ENCODE assay signal across 10 cellular contexts in the genomic region with DNA sequence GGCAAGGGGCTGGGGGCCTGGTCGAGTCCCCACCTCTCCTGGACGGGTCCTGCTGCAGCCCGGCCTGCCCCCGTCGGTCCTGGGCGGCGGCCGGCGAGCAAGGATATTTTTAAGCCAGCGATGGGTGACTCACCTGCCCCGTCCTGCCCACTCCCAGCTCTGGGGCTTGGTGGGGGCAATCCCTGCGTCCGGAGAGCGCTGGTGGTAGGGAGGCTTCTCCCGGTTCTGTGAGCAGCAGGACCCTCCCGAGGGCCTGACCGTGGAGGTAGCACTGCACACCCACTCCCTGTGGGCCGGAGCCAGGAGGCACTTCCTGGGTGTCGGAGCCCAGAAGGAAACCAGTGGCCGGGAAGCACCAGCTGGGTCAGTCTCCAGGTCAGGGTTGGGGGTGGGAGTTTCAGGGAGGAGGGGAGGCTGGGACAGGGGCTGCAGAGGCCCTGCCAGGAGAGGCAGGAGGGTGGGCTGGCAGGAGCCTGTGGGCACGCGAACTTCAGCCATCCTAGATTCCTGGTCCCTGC. TPM values are rescaled to one million over a fixed set of nuclear protein-coding genes. Genes with fewer than 3 reads are reported as not detected.
DNase-seq lines count a peak whose midpoint lies in the region; ATAC-seq and TF ChIP-seq lines count a peak whose summit lies in the region.
"Had no signal": no experiment of that assay in that cellular context is flagged by ENCODE, and none has a peak within 500 bp of the region (broad histone marks: within the 10 kb centered on the region; RNA-seq: fewer than 3 reads in every experiment).

No MANE protein-coding gene starts in this region.

- DNase-seq in Peyer's patch: peak in 1 of 3 donors; percentile 73
- DNase-seq in foreskin fibroblast: peak; percentile 50 to 82
- DNase-seq in progenitor cell of endocrine pancreas (ENCODE audit: low spot score, unreplicated experiment): no peak
- DNase-seq in stimulated activated CD4-positive, alpha-beta T cell treated with anti-CD3 and anti-CD28 coated beads, Interleukin-12 subunit alpha, Interleukin-12 subunit beta, amount 100 ng/mL, for 4 hours: no peak
- DNase-seq: naive B cell had no signal

- peak overlapping the region; percentile 2 to 87 (median 44); a peak in 18 of 22 replicates for H3K4me2 ChIP-seq in BLaER1 treated with 17β-estradiol and CSF1 and Interleukin-3, amounts not matched to agents 10 nM and 100 nM

- H3K4me3 ChIP-seq in BLaER1 treated with 17β-estradiol and CSF1 and Interleukin-3, amounts not matched to agents 10 nM and 100 nM: peak overlapping the region in 6 of 10 experiments; percentile 12 to 59 (median 34); a peak in 8 of 20 replicates
- H3K4me3 ChIP-seq in Peyer's patch (peak overlapping the region; percentile 44 to 81 (median 63)), foreskin fibroblast (ENCODE audit: low read depth in 1 of 2, low read length in 2 of 2) (peak overlapping the region; percentile 68 to 83)

- peak overlapping the region; percentile 72 for H3K4me3 Mint-ChIP-seq in progenitor cell of endocrine pancreas (ENCODE audit: low read depth)

- TF ChIP-seq CTCF in Peyer's patch (IDR thresholded peaks at IDR 0.05) (no peak), foreskin fibroblast (IDR thresholded peaks at IDR 0.05; ENCODE audit: low read depth, low read length) (no peak), progenitor cell of endocrine pancreas (IDR thresholded peaks at IDR 0.05; ENCODE audit: unreplicated experiment) (no peak)

- peaks cover 9 to 33% (median 28%) of the 10 kb centered on the region in 11 experiments for H3K36me3 ChIP-seq in BLaER1 treated with 17β-estradiol and CSF1 and Interleukin-3, amounts not matched to agents 10 nM and 100 nM
- H3K36me3 ChIP-seq in Peyer's patch: peaks cover 0 to 16% (median 0%) of the 10 kb centered on the region in 3 donors

- no peak overlapping the region for H3K27ac Mint-ChIP-seq in progenitor cell of endocrine pancreas
- H3K27ac Mint-ChIP-seq: IgD-negative memory B cell, naive B cell had no signal

- H3K4me1 Mint-ChIP-seq in progenitor cell of endocrine pancreas (ENCODE audit: low read depth): peaks cover 25% of the 10 kb centered on the region

- H4K20me1 ChIP-seq in BLaER1 treated with 17β-estradiol and CSF1 and Interleukin-3, amounts not matched to agents 10 nM and 100 nM: peaks cover 0 to 58% (median 36%) of the 10 kb centered on the region in 11 experiments; a peak in 17 of 22 replicates

- ATAC-seq in GM18517 (IDR thresholded peaks at IDR 0.05; ENCODE audit: unreplicated experiment) (no peak), HG02759 (IDR thresholded peaks at IDR 0.05; ENCODE audit: unreplicated experiment) (no peak), HG03439 (IDR thresholded peaks at IDR 0.05; ENCODE audit: unreplicated experiment) (no peak)

- no peak overlapping the region for H3K27ac ChIP-seq in BLaER1 treated with 17β-estradiol and CSF1 and Interleukin-3, amounts not matched to agents 10 nM and 100 nM
- peak overlapping the region; percentile 55 to 98 (median 94) for H3K27ac ChIP-seq in Peyer's patch

- H3K36me3 Mint-ChIP-seq in progenitor cell of endocrine pancreas (ENCODE audit: insufficient read depth): peaks cover 3% of the 10 kb centered on the region
- H3K36me3 Mint-ChIP-seq: IgD-negative memory B cell, naive B cell had no signal

- no peaks in the 10 kb centered on the region for H3K9me3 Mint-ChIP-seq in progenitor cell of endocrine pancreas (ENCODE audit: low read depth)
- H3K9me3 Mint-ChIP-seq: IgD-negative memory B cell, naive B cell had no signal

- H3K27me3 ChIP-seq in BLaER1 treated with 17β-estradiol and CSF1 and Interleukin-3, amounts not matched to agents 10 nM and 100 nM: peaks cover 57 to 74% (median 68%) of the 10 kb centered on the region in 11 experiments
- H3K27me3 ChIP-seq in Peyer's patch: no peaks in the 10 kb centered on the region

- peak overlapping the region in 3 of 11 experiments; percentile 2 to 60 (median 50); a peak in 3 of 22 replicates for H3K9ac ChIP-seq in BLaER1 treated with 17β-estradiol and CSF1 and Interleukin-3, amounts not matched to agents 10 nM and 100 nM

- peaks cover 38 to 76% (median 60%) of the 10 kb centered on the region in 10 experiments for H3K4me1 ChIP-seq in BLaER1 treated with 17β-estradiol and CSF1 and Interleukin-3, amounts not matched to agents 10 nM and 100 nM
- H3K4me1 ChIP-seq in Peyer's patch: peaks cover 0 to 85% (median 21%) of the 10 kb centered on the region in 4 donors

- H3K27me3 Mint-ChIP-seq in progenitor cell of endocrine pancreas: no peaks in the 10 kb centered on the region

- peaks cover 0 to 8% (median 0%) of the 10 kb centered on the region in 11 experiments; a peak in 8 of 22 replicates for H3K9me3 ChIP-seq in BLaER1 treated with 17β-estradiol and CSF1 and Interleukin-3, amounts not matched to agents 10 nM and 100 nM (replicated peaks in 1 of 11)
- no peaks in the 10 kb centered on the region for H3K9me3 ChIP-seq in Peyer's patch

- TF ChIP-seq POLR2A in Peyer's patch (IDR thresholded peaks at IDR 0.05): no peak

RNA-seq across cellular contexts. Expression of a gene that starts 0.5 kb away (rescaled TPM):
- total RNA-seq in Peyer's patch: 100 to 1,000 TPM; 258 to 710 (median 672) TPM
- 100.0 and 111 TPM in 2 replicates for total RNA-seq in progenitor cell of endocrine pancreas

RNA-seq across cellular contexts. Expression of a gene that starts 10.9 kb away (rescaled TPM):
- total RNA-seq in Peyer's patch: 10 to 100 TPM; 10.7 to 58.9 (median 44.5) TPM
- total RNA-seq in progenitor cell of endocrine pancreas: 29.4 and 32.6 TPM in 2 replicates

RNA-seq across cellular contexts. Expression of a gene that starts 11.5 kb away (rescaled TPM):
- total RNA-seq in Peyer's patch (10 to 100 TPM; 14.9 to 56.2 (median 47.0) TPM), progenitor cell of endocrine pancreas (49.2 and 57.0 TPM in 2 replicates)

RNA-seq across cellular contexts. Expression of a gene that starts 40.8 kb away (rescaled TPM):
- 100 to 1,000 TPM; 140 to 175 (median 149) TPM for total RNA-seq in Peyer's patch
- total RNA-seq in progenitor cell of endocrine pancreas: 112 and 120 TPM in 2 replicates

Comparison
In these comparisons a context has a peak if more than half of its experiments do, and no peak if none do; other contexts are left out.
1. H3K27ac ChIP-seq: peak in Peyer's patch (4 of 4); none in BLaER1 treated with 17β-estradiol and CSF1 and Interleukin-3, amounts not matched to agents 10 nM and 100 nM (0 of 11).
2. DNase-seq: peak in foreskin fibroblast (2 of 2); none in progenitor cell of endocrine pancreas (single experiment) and stimulated activated CD4-positive, alpha-beta T cell treated with anti-CD3 and anti-CD28 coated beads, Interleukin-12 subunit alpha, Interleukin-12 subunit beta, amount 100 ng/mL, for 4 hours (single experiment).
3. Peak in every context shown above with its lines, with median percentiles within 50 percentile points of each other: H3K4me3 ChIP-seq.